ENCODE assay signal across 8 cellular contexts in the genomic region with DNA sequence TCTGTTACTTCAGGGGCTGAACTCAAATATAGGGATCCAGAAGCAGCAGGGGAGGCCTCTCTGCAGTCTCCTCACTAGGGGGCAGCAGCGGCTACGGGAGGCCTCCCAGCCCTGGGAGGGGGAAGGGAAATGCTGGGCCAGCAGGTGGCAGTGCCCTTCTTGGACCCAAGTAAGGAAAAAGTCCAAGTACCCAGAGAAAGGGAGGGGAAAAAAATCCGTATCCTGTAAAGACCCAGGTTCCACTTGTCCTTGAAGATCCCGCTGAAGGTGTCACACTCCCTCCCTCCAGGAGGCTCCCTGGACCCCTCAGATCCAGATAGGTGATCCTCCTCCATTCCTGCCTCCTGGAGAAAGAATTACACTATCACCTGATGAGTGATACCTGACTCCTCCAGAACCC. TPM values are rescaled to one million over a fixed set of nuclear protein-coding genes. Genes with fewer than 3 reads are reported as not detected.
DNase-seq lines count a peak whose midpoint lies in the region; ATAC-seq, FAIRE-seq and TF ChIP-seq lines count a peak whose summit lies in the region.

No MANE protein-coding gene starts in this region.

- H3K18ac ChIP-seq in H1 (ENCODE audit: extremely low read depth, low read length) = no peak overlapping the region

- H2BK12ac ChIP-seq in H1 (ENCODE audit: low read depth, low read length) = no peak overlapping the region

- no peak overlapping the region for H2BK15ac ChIP-seq in H1 (ENCODE audit: low read length)

- H3K27me3 ChIP-seq in H1 (replicated peaks in 1 of 4; ENCODE audit: control insufficient read depth in 3 of 4, extremely low read depth in 1 of 4, insufficient read depth in 3 of 4, low read length in 3 of 4) = no peaks in the 10 kb centered on the region; a peak in 3 of 7 replicates

- no peak overlapping the region for H3K23ac ChIP-seq in H1 (ENCODE audit: insufficient read length)

- peak; percentile 93 to 99 (median 94) for TF ChIP-seq CTCF in H1 (IDR thresholded peaks at IDR 0.05; ENCODE audit: control extremely low read depth in 1 of 3, insufficient read depth in 1 of 3, low read depth in 1 of 3, low read length in 3 of 3)

- no peaks in the 10 kb centered on the region for H4K20me1 ChIP-seq in H1 (replicated peaks in 1 of 2; ENCODE audit: control insufficient read depth in 1 of 2, insufficient read depth in 2 of 2, low read length in 2 of 2)

- DNase-seq in Caki2 (ENCODE audit: low read depth) = peak; percentile 82
- peak; percentile 74 for DNase-seq in HT1080 (ENCODE audit: low read depth)
- peak; percentile 62 for DNase-seq in NOMO-1 treated with DMSO at 0.1 percent for 48 hours (lab: John Stamatoyannopoulos, UW; ENCODE audit: unreplicated experiment)
- DNase-seq in activated CD8-positive, alpha-beta memory T cell treated with anti-CD3 and anti-CD28 coated beads for 24 hours = peak; percentile 88
- DNase-seq in H1 (ENCODE audit: low read depth in 1 of 2, low spot score in 2 of 2) = peak; percentile 78 to 91
- peak; percentile 74 for DNase-seq in middle frontal gyrus (ENCODE audit: extremely low spot score, low spot score)
- DNase-seq in stimulated activated CD8-positive, alpha-beta memory T cell treated with anti-CD3 and anti-CD28 coated beads, Interleukin-7, amount 100 ng/mL, for 24 hours (ENCODE audit: low read depth) = peak; percentile 55

- no peak overlapping the region for H3K27ac ChIP-seq in H1 (ENCODE audit: low read depth, low read length)

- no peaks in the 10 kb centered on the region for H3K79me2 ChIP-seq in H1 (ENCODE audit: control insufficient read depth in 1 of 2, insufficient read depth in 2 of 2, low read length in 2 of 2)

- no peak overlapping the region for H4K5ac ChIP-seq in H1 (ENCODE audit: insufficient read length, low read depth, low read length)

- TF ChIP-seq RAD21 in H1 (IDR thresholded peaks at IDR 0.05 in 1 of 2, conservative IDR thresholded peaks at IDR 0.05 in 1 of 2; ENCODE audit: low read depth in 2 of 2, low read length in 2 of 2) = peak; percentile 78 to 89

- H3K56ac ChIP-seq in H1 (replicated peaks; ENCODE audit: insufficient read length, low read depth, low read length) = no peak overlapping the region

- H3K4me3 ChIP-seq in H1 (ENCODE audit: extremely low read depth in 1 of 4, insufficient read depth in 2 of 4, low read depth in 3 of 4, low read length in 4 of 4) = no peak overlapping the region

- no peaks in the 10 kb centered on the region for H3K79me1 ChIP-seq in H1 (ENCODE audit: low read depth, low read length)

- no peak overlapping the region for H3K4ac ChIP-seq in H1 (replicated peaks; ENCODE audit: insufficient read length, low read depth, low read length)

- H3K9ac ChIP-seq in H1 (replicated peaks in 1 of 4; ENCODE audit: extremely low read depth in 1 of 4, low read depth in 3 of 4, low read length in 3 of 4) = no peak overlapping the region

- H3K4me2 ChIP-seq in H1 (ENCODE audit: insufficient read depth in 1 of 2, low read depth in 2 of 2, low read length in 2 of 2) = no peak overlapping the region

- in situ Hi-C loops in Caki2 (cut with HindIII; ENCODE audit: low pct_unique_long_range_greater_than_20kb, low sequenced_read_pairs) = no loop called here

- peaks cover 2% of the 10 kb centered on the region; the same call in 1 of the 2 replicates for H3K23me2 ChIP-seq in H1 (ENCODE audit: low read depth, low read length)

- 8% methylated on average over 2 of the region's 4 CpGs; no CpG with 5 or more reads in 1 of the 2 experiments for WGBS in H1 (ENCODE audit: extremely low coverage in 1 of 2, insufficient coverage in 1 of 2, insufficient read length in 1 of 2, insufficient replicate concordance in 2 of 2, low coverage in 1 of 2, low lambda C conversion rate in 2 of 2, missing lambda C conversion rate in 1 of 2), 2 experiments

- H4K8ac ChIP-seq in H1 (ENCODE audit: extremely low read depth, insufficient read depth, low read length) = no peak overlapping the region

- no peak for TF ChIP-seq POLR2A in H1 (IDR thresholded peaks at IDR 0.05; ENCODE audit: control extremely low read depth in 1 of 2, low read depth in 2 of 2, low read length in 2 of 2)

- H3K4me1 ChIP-seq in H1 (replicated peaks in 1 of 4; ENCODE audit: control insufficient read depth in 3 of 4, insufficient read depth in 4 of 4, low read length in 3 of 4) = peaks cover 0 to 3% (median under 1%) of the 10 kb centered on the region in 4 experiments; a peak in 4 of 7 replicates

- H2BK20ac ChIP-seq in H1 (ENCODE audit: low read length) = no peak overlapping the region

- CTCF ChIA-PET in H1 (lab: Charles Lee; ENCODE audit: partially characterized antibody) = interaction anchor here (0.6 to 67.1 kb wide), 50 partner anchors 10 to 325 kb away, joined by 3 to 2424 read pairs (median 4); partner anchors contain the start of genes BLACAT1, KLHDC8A and NUAK2

- no peaks in the 10 kb centered on the region for H3K9me3 ChIP-seq in H1 (ENCODE audit: insufficient read depth in 2 of 2, low read depth in 1 of 2, low read length in 1 of 2)

- no peak overlapping the region for H2BK5ac ChIP-seq in H1 (ENCODE audit: low read depth, low read length)

- H3K14ac ChIP-seq in H1 (ENCODE audit: insufficient read length) = no peak overlapping the region

- no peak for ATAC-seq in HG03469 (IDR thresholded peaks at IDR 0.05; ENCODE audit: unreplicated experiment)

- no peaks in the 10 kb centered on the region for H3K36me3 ChIP-seq in H1 (ENCODE audit: control insufficient read depth in 2 of 4, insufficient read depth in 4 of 4, low read length in 3 of 4)

- TF ChIP-seq EP300 in H1 (IDR thresholded peaks at IDR 0.05; ENCODE audit: borderline replicate concordance in 1 of 2, low read depth in 2 of 2, low read length in 2 of 2) = no peak

- no peak for FAIRE-seq in H1 (lab: Jason Lieb, UNC)

- H4K91ac ChIP-seq in H1 (replicated peaks; ENCODE audit: insufficient read length, low read length) = no peak overlapping the region

- H2AFZ ChIP-seq in H1 (ENCODE audit: low read length) = no peak overlapping the region

- no peak overlapping the region for H2AK5ac ChIP-seq in H1 (ENCODE audit: low read depth, low read length)

- POLR2A ChIA-PET in H1 (lab: Charles Lee; ENCODE audit: partially characterized antibody) = interaction anchor here (1.4 to 3.1 kb wide), 2 partner anchors 11 to 180 kb away, joined by 3 to 9 read pairs; no protein-coding TSS in a partner anchor

- H2BK120ac ChIP-seq in H1 (replicated peaks; ENCODE audit: low read depth, low read length) = no peak overlapping the region

TF ChIP-seq in H1, 55 proteins besides CTCF, POLR2A, EP300 and RAD21 (continues in another document):
- TF ChIP-seq CHD2 (IDR thresholded peaks at IDR 0.05; ENCODE audit: low read length) = peak; percentile 61; the same call in 1 of the 2 replicates
- TF ChIP-seq SUZ12 (IDR thresholded peaks at IDR 0.05; ENCODE audit: low read length) = no peak
- TF ChIP-seq SP1 (IDR thresholded peaks at IDR 0.05; ENCODE audit: low read depth, low read length) = 0 out of 2 replicates have a peak, but pooled peaks have one; percentile 29
- 0 out of 2 replicates have a peak, but pooled peaks have one; percentile 30 for TF ChIP-seq RXRA (IDR thresholded peaks at IDR 0.05; ENCODE audit: insufficient read depth, low read depth, low read length)
- TF ChIP-seq, protein P1, sequence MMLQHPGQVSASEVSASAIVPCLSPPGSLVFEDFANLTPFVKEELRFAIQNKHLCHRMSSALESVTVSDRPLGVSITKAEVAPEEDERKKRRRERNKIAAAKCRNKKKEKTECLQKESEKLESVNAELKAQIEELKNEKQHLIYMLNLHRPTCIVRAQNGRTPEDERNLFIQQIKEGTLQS (IDR thresholded peaks at IDR 0.05; ENCODE audit: insufficient read depth, low read depth, low read length) = 0 out of 2 replicates have a peak, but pooled peaks have one; percentile 29
- 0 out of 2 replicates have a peak, but pooled peaks have one; percentile 10 for TF ChIP-seq TCF12 (IDR thresholded peaks at IDR 0.05; ENCODE audit: low read depth, low read length)
- TF ChIP-seq TEAD4 (IDR thresholded peaks at IDR 0.05; ENCODE audit: low read depth, low read length) = 0 out of 2 replicates have a peak, but pooled peaks have one; percentile 23
- peak; percentile 31 for TF ChIP-seq CTBP2 (IDR thresholded peaks at IDR 0.05; ENCODE audit: borderline replicate concordance, insufficient read depth, insufficient read length, low read length)
- TF ChIP-seq SP4 (IDR thresholded peaks at IDR 0.05; ENCODE audit: low read length) = peak; percentile 39; the same call in 1 of the 2 replicates
- no peak for TF ChIP-seq SRF (IDR thresholded peaks at IDR 0.05; ENCODE audit: low read depth, low read length)

RNA-seq across cellular contexts. Expression of gene NUAK2, which starts 14.1 kb away (rescaled TPM):
- total RNA-seq in Caki2 (2014; rRNA removed; shearing (Covaris generic); ENCODE audit: low replicate concordance) = 8.3 and 11.9 TPM in 2 replicates
- 1.8 and 2.2 TPM in 2 replicates for total RNA-seq in HT1080 (2014; rRNA removed; shearing (Covaris generic))
- polyA plus RNA-seq in HT1080 (2015; cell fraction: cytosol; rRNA removed) = 4.7 TPM in 2 replicates
- polyA plus RNA-seq in HT1080 (2015; cell fraction: nucleus; rRNA removed) = 10.2 and 11.0 TPM in 2 replicates
- total RNA-seq in H1 (2021; fragmentation: NEBNext Ultra II Directional; extraction: Animal tissue kit (Norgen Biotek cat#: 25700)) = 12.7 and 12.9 TPM in 2 replicates
- polyA plus RNA-seq in H1 (2011; rRNA removed) = 9.4 and 14.5 TPM in 2 replicates
- 8.0 TPM for polyA plus RNA-seq in H1 (2011; cell fraction: cytosol; rRNA removed)
- polyA plus RNA-seq in H1 (2011; cell fraction: nucleus; rRNA removed) = 13.3 TPM
- polyA plus RNA-seq in H1 (2012, experiment 1 of 2) = 13.2 to 13.7 TPM (median 13.5 TPM) in 4 replicates
- polyA plus RNA-seq in H1 (2012, experiment 2 of 2) = 12.2 TPM
- polyA plus RNA-seq in H1 (2013, experiment 1 of 2) = 5.4 TPM
- 5.1 TPM for polyA plus RNA-seq in H1 (2013, experiment 2 of 2)
- polyA minus RNA-seq in H1 (2011; rRNA and poly(A)+ RNA removed) = 12.4 and 13.8 TPM in 2 replicates
- 15.0 TPM for polyA minus RNA-seq in H1 (2011; cell fraction: cytosol; rRNA and poly(A)+ RNA removed)
- 13.2 TPM for polyA minus RNA-seq in H1 (2011; cell fraction: nucleus; rRNA and poly(A)+ RNA removed)

RNA-seq across cellular contexts. Expression of gene KLHDC8A, which starts 21.0 kb away (rescaled TPM):
- not detected in 2 replicates for total RNA-seq in Caki2 (2014; rRNA removed; shearing (Covaris generic); ENCODE audit: low replicate concordance)
- not detected in 2 replicates for total RNA-seq in HT1080 (2014; rRNA removed; shearing (Covaris generic))
- polyA plus RNA-seq in HT1080 (2015; cell fraction: cytosol; rRNA removed) = not detected in 2 replicates
- polyA plus RNA-seq in HT1080 (2015; cell fraction: nucleus; rRNA removed) = not detected in 2 replicates
- total RNA-seq in H1 (2021; fragmentation: NEBNext Ultra II Directional; extraction: Animal tissue kit (Norgen Biotek cat#: 25700)) = 2.5 and 3.4 TPM in 2 replicates
- polyA plus RNA-seq in H1 (2011; rRNA removed) = 1.9 and 2.5 TPM in 2 replicates
- polyA plus RNA-seq in H1 (2011; cell fraction: cytosol; rRNA removed) = 2.4 TPM
- 2.4 TPM for polyA plus RNA-seq in H1 (2011; cell fraction: nucleus; rRNA removed)
- polyA plus RNA-seq in H1 (2012, experiment 1 of 2) = 0.83 to 2.1 TPM (median 1.5 TPM) in 4 replicates
- polyA plus RNA-seq in H1 (2012, experiment 2 of 2) = 1.4 TPM
- 3.5 TPM for polyA plus RNA-seq in H1 (2013, experiment 1 of 2)
- polyA plus RNA-seq in H1 (2013, experiment 2 of 2) = 3.8 TPM
- 2.5 and 4.2 TPM in 2 replicates for polyA minus RNA-seq in H1 (2011; rRNA and poly(A)+ RNA removed)
- 1.4 TPM for polyA minus RNA-seq in H1 (2011; cell fraction: cytosol; rRNA and poly(A)+ RNA removed)
- polyA minus RNA-seq in H1 (2011; cell fraction: nucleus; rRNA and poly(A)+ RNA removed) = 1.00 TPM
